13 cellular contexts compared by ENCODE assay signal in genomic region chr15:40956543-40956982, GRCh38. TPM values are rescaled to one million over a fixed set of nuclear protein-coding genes. Genes with fewer than 3 reads are reported as not detected.
A peak's percentile ranks its signal among the peaks of the same experiment; 100 is the strongest.
DNase-seq lines count a peak whose midpoint lies in the region; ATAC-seq and TF ChIP-seq lines count a peak whose summit lies in the region.
"Had no signal": no experiment of that assay in that cellular context is flagged by ENCODE, and none has a peak within 500 bp of the region (broad histone marks: within the 10 kb centered on the region; RNA-seq: fewer than 3 reads in every experiment).

No MANE protein-coding gene starts in this region.

- CTCF ChIA-PET in AG04450 (lab: Charles Lee): interaction anchor here (1.3 kb wide), 1 partner anchor 15 kb away, joined by 10 read pairs; no protein-coding TSS in a partner anchor

- no peaks in the 10 kb centered on the region for H3K36me3 Mint-ChIP-seq in neural crest cell (ENCODE audit: low read depth)
- peaks cover 3% of the 10 kb centered on the region for H3K36me3 Mint-ChIP-seq in neural progenitor cell

- H3K4me3 Mint-ChIP-seq in neural crest cell (peak overlapping the region; percentile 54), neural progenitor cell (no peak overlapping the region)

- no peaks in the 10 kb centered on the region for H3K36me3 ChIP-seq in breast epithelium
- H3K36me3 ChIP-seq in H7 (replicated peaks; ENCODE audit: control insufficient read depth, insufficient read depth, low read length): peaks cover 18% of the 10 kb centered on the region
- H3K36me3 ChIP-seq in neural progenitor cell: no peaks in the 10 kb centered on the region
- H3K36me3 ChIP-seq: WERI-Rb-1 had no signal

- ATAC-seq in GM18505 (IDR thresholded peaks at IDR 0.05; ENCODE audit: unreplicated experiment) (no peak), HG02678 (IDR thresholded peaks at IDR 0.05; ENCODE audit: unreplicated experiment) (no peak)

- H3K79me2 ChIP-seq in neural progenitor cell (ENCODE audit: low read depth): no peaks in the 10 kb centered on the region

- no peak overlapping the region for H3K27ac Mint-ChIP-seq in neural crest cell (ENCODE audit: unreplicated experiment)
- no peak overlapping the region for H3K27ac Mint-ChIP-seq in neural progenitor cell

- TF ChIP-seq POLR2A in GM18505 (IDR thresholded peaks at IDR 0.05; ENCODE audit: borderline replicate concordance, extremely low read depth, insufficient read depth, insufficient read length): peak; percentile 6
- TF ChIP-seq POLR2A in breast epithelium (IDR thresholded peaks at IDR 0.05): no peak

- H3K4me1 ChIP-seq in breast epithelium: no peaks in the 10 kb centered on the region
- H3K4me1 ChIP-seq in neural progenitor cell: peaks cover 13% of the 10 kb centered on the region

- H3K4me1 Mint-ChIP-seq in neural crest cell (peaks cover 43% of the 10 kb centered on the region), neural progenitor cell (peaks cover 28% of the 10 kb centered on the region)

- no peak overlapping the region for H2AFZ ChIP-seq in neural progenitor cell (replicated peaks)

- peaks cover 13% of the 10 kb centered on the region for H3F3A ChIP-seq in neural progenitor cell (ENCODE audit: low read depth)

- no peak for TF ChIP-seq CTCF in AG04450 (IDR thresholded peaks at IDR 0.05; ENCODE audit: low read depth, low read length)
- no peak for TF ChIP-seq CTCF in breast epithelium (IDR thresholded peaks at IDR 0.05)
- TF ChIP-seq CTCF in neural crest cell (conservative IDR thresholded peaks at IDR 0.05): no peak
- no peak for TF ChIP-seq CTCF in neural progenitor cell (IDR thresholded peaks at IDR 0.05)

- no peak overlapping the region for H3K9ac ChIP-seq in neural progenitor cell

- DNase-seq in AG04450 (ENCODE audit: low read depth, low spot score): no peak
- no peak for DNase-seq in breast epithelium (ENCODE audit: low spot score in 2 of 2)
- no peak for DNase-seq in neural crest cell (ENCODE audit: low read depth, low spot score)
- DNase-seq in H7: no peak
- no peak for DNase-seq in neural progenitor cell (ENCODE audit: low spot score)
- no peak for DNase-seq in globus pallidus (ENCODE audit: low spot score)
- DNase-seq: activated gamma-delta T cell treated with Interleukin-2 at 50 U/mL for 16 hours, Karpas-422, NCI-H187 treated with DMSO at 0.1 percent for 48 hours, WERI-Rb-1 had no signal

- intact Hi-C loops in breast epithelium (cut with DNase I; ENCODE audit: low total_unique reads): no loop called here

- H3K4me2 ChIP-seq in neural progenitor cell: no peak overlapping the region

- H3K27ac ChIP-seq in AG04450 (ENCODE audit: low read depth, low read length) (peak overlapping the region; percentile 31), breast epithelium (peak overlapping the region; percentile 20 to 42), neural progenitor cell (no peak overlapping the region)
- H3K27ac ChIP-seq: testis, WERI-Rb-1 had no signal

- H3K27me3 Mint-ChIP-seq in neural crest cell (ENCODE audit: low read depth) (peaks cover 8% of the 10 kb centered on the region), neural progenitor cell (ENCODE audit: insufficient read depth, low read depth) (peaks cover 14% of the 10 kb centered on the region)

- H3K4me3 ChIP-seq in AG04450 (ENCODE audit: low read depth, low read length) (peak overlapping the region; percentile 95), breast epithelium (no peak overlapping the region), H7 (ENCODE audit: insufficient read depth, low read depth, low read length) (no peak overlapping the region), neural progenitor cell (no peak overlapping the region)
- H3K4me3 ChIP-seq: testis had no signal

- POLR2A ChIA-PET in AG04450 (lab: Yijun Ruan, JAX): interaction anchor here (0.5 kb wide), 1 partner anchor 28 kb away, joined by 5 read pairs; no protein-coding TSS in a partner anchor

- H3K27me3 ChIP-seq in AG04450 (ENCODE audit: control insufficient read depth, insufficient read depth, low read length) (no peaks in the 10 kb centered on the region), breast epithelium (no peaks in the 10 kb centered on the region), H7 (ENCODE audit: control insufficient read depth, insufficient read depth, low read length) (peaks cover 1% of the 10 kb centered on the region; the same call in 1 of the 2 replicates), neural progenitor cell (peaks cover 17% of the 10 kb centered on the region)
- H3K27me3 ChIP-seq: testis had no signal

- H3K9me3 ChIP-seq in AG04450 (ENCODE audit: control insufficient read depth, insufficient read depth, low read length): no peaks in the 10 kb centered on the region; the same call in 1 of the 2 replicates
- no peaks in the 10 kb centered on the region for H3K9me3 ChIP-seq in breast epithelium
- H3K9me3 ChIP-seq in neural progenitor cell (ENCODE audit: low read depth): no peaks in the 10 kb centered on the region
- H3K9me3 ChIP-seq: testis had no signal

- H3K9me3 Mint-ChIP-seq in neural crest cell (no peaks in the 10 kb centered on the region), neural progenitor cell (no peaks in the 10 kb centered on the region)

- H4K20me1 ChIP-seq in neural progenitor cell (ENCODE audit: low read depth): no peaks in the 10 kb centered on the region

RNA-seq across cellular contexts. Expression of gene CHAC1, which starts 3.3 kb away (rescaled TPM):
- polyA plus RNA-seq in AG04450 (2011; rRNA removed): 106 and 154 TPM in 2 replicates
- polyA minus RNA-seq in AG04450 (2011; rRNA and poly(A)+ RNA removed): 147 and 202 TPM in 2 replicates
- total RNA-seq in breast epithelium (10 to 100 TPM in 1 of 3 donors, 1 to 10 TPM in 1, under 1 TPM in 1; 0.32 to 11.9 (median 2.9) TPM), neural crest cell (6.7 and 6.8 TPM in 2 replicates), neural progenitor cell (ENCODE audit: low replicate concordance) (2.4 and 4.8 TPM in 2 replicates)
- 30.1 and 39.7 TPM in 2 replicates for total RNA-seq in H7 (2014; rRNA removed; shearing (Covaris generic))

RNA-seq across cellular contexts. Expression of gene DLL4, which starts 27.4 kb away (rescaled TPM):
- polyA plus RNA-seq in AG04450 (2011; rRNA removed): 1.5 and 2.6 TPM in 2 replicates
- polyA minus RNA-seq in AG04450 (2011; rRNA and poly(A)+ RNA removed): 3.2 and 5.4 TPM in 2 replicates
- total RNA-seq in breast epithelium (10 to 100 TPM in 1 of 3 donors, 1 to 10 TPM in 2; 3.5 to 10.5 (median 5.0) TPM), neural crest cell (1.7 and 2.0 TPM in 2 replicates), neural progenitor cell (ENCODE audit: low replicate concordance) (0.12 TPM in 1 of 2 replicates, not detected in the other)
- 0.26 TPM in 1 of 2 replicates, not detected in the other for total RNA-seq in H7 (2014; rRNA removed; shearing (Covaris generic))
